8 cellular contexts compared by ENCODE assay signal in the genomic region with DNA sequence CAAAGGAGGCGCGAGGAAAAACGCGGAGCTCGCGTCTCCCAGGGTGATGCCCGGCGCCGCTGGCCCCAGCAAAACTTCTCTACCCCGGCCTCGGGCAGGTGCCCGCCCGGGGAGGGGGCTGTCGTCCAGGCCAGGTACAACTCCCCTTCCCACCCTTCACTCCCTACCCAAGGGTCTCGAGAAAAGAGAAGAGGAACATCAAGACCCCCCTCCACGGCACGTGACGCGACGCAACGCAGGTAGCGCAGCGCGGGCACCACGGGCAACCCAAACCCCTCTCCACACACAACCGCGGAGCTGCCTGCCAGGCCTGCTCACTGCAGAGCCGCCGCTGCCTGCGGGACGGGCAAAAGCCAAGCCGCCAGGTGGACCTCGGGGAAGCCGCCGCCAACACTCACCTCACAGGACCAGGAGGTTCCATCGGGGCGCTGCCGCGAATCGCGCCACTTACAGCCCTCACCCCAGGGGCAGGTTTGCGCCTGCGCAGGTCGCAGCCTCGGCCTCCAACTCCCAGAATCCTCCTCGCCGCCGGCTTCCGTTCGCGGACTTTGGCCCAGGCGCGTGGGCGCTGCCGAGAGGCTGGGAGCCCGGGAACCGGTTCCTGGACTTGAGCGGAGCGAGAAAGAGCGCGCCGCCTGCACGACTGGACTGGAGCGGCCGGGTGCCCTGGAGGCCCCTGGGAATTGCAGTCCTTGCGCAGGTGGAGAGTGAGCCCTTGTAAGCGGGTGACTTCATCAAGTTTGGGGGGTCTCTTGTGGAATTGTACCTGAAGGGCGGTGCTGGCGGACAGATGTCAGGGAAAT. TPM values are rescaled to one million over a fixed set of nuclear protein-coding genes. Genes with fewer than 3 reads are reported as not detected.
DNase-seq lines count a peak whose midpoint lies in the region; ATAC-seq, FAIRE-seq and TF ChIP-seq lines count a peak whose summit lies in the region.

A gene (minus strand): TSS at position 477 of the 803 bp plus-strand sequence. CDS start 56 bp downstream, at position 421.

- H3K27ac ChIP-seq in A549 = peak within 1 kb of the TSS; percentile 75 to 90
- peak within 1 kb of the TSS; percentile 69 for H3K27ac ChIP-seq in caudate nucleus (ENCODE audit: low read depth, low read length)

- H3K4me3 Mint-ChIP-seq in activated B cell treated with CpG ODN at 0.5 μM for 24 hours (peak within 1 kb of the TSS; percentile 85), immature natural killer cell (peak within 1 kb of the TSS; percentile 82 to 99 (median 93))

- DNase-seq in A549 (ENCODE audit: low read depth in 1 of 2, low spot score in 1 of 2) (peak; percentile 95 to 97), NCI-H2227 treated with DMSO at 0.1 percent for 48 hours (lab: John Stamatoyannopoulos, UW) (peak; percentile 72), activated B cell treated with CpG ODN at 0.5 μM for 24 hours (peak; percentile 91), caudate nucleus (lab: John Stamatoyannopoulos, UW) (peak in 60 of 61 donors; percentile 42 to 94 (median 88)), immature natural killer cell (peak; percentile 88 to 90 (median 89)), smooth muscle cell of the brain vasculature (ENCODE audit: low read depth, low spot score) (peak; percentile 67)

- peaks cover 54% of the 10 kb centered on the region for H3K36me3 Mint-ChIP-seq in activated B cell treated with CpG ODN at 0.5 μM for 24 hours (ENCODE audit: low read depth)
- H3K36me3 Mint-ChIP-seq in immature natural killer cell = peaks cover 17 to 38% (median 19%) of the 10 kb centered on the region in 3 donors

- no peak for TF ChIP-seq CTCF in A549 (IDR thresholded peaks at IDR 0.05)
- TF ChIP-seq CTCF in activated B cell treated with CpG ODN at 0.5 μM for 24 hours (IDR thresholded peaks at IDR 0.05) = no peak

- POLR2A ChIA-PET in A549 (lab: Yijun Ruan, JAX) (interaction anchor here (0.6 to 1.1 kb wide), 3 partner anchors 52 to 176 kb away, joined by 3 to 8 read pairs (median 4); a partner anchor contains a TSS), activated B cell treated with CpG ODN at 0.5 μM for 24 hours (lab: Charles Lee) (interaction anchor here (0.7 to 3.4 kb wide), 9 partner anchors 14 to 716 kb away, joined by 3 to 16 read pairs (median 4); a partner anchor contains a TSS)

- peaks cover 27% of the 10 kb centered on the region for H3K4me1 Mint-ChIP-seq in activated B cell treated with CpG ODN at 0.5 μM for 24 hours
- H3K4me1 Mint-ChIP-seq in immature natural killer cell = peaks cover 26 to 29% of the 10 kb centered on the region in 2 donors

- peak within 1 kb of the TSS; percentile 79 for H3K27ac Mint-ChIP-seq in activated B cell treated with CpG ODN at 0.5 μM for 24 hours
- peak within 1 kb of the TSS; percentile 55 to 80 (median 76) for H3K27ac Mint-ChIP-seq in immature natural killer cell

- H3K9me3 Mint-ChIP-seq in activated B cell treated with CpG ODN at 0.5 μM for 24 hours = no peaks in the 10 kb centered on the region
- no peaks in the 10 kb centered on the region for H3K9me3 Mint-ChIP-seq in immature natural killer cell

- peak; percentile 82 for FAIRE-seq in A549 (lab: Jason Lieb, UNC)

- peak within 1 kb of the TSS; percentile 53 for H3K4me3 ChIP-seq in A549

- H3K27me3 Mint-ChIP-seq in activated B cell treated with CpG ODN at 0.5 μM for 24 hours = peaks cover 11% of the 10 kb centered on the region
- H3K27me3 Mint-ChIP-seq in immature natural killer cell (ENCODE audit: low read depth in 3 of 3) = peaks cover 5 to 14% (median 13%) of the 10 kb centered on the region in 3 donors

- peak within 1 kb of the TSS; percentile 80 for H3K4me2 ChIP-seq in A549

- peaks cover 80% of the 10 kb centered on the region for H3K9me3 ChIP-seq in A549

- TF ChIP-seq RAD21 in A549 (conservative IDR thresholded peaks at IDR 0.05 in 1 of 2, IDR thresholded peaks at IDR 0.05 in 1 of 2) = no peak

- CTCF ChIA-PET in A549 (lab: Yijun Ruan, JAX) (interaction anchor here (1.2 to 2.8 kb wide), 4 partner anchors 9 to 50 kb away, joined by 3 to 7 read pairs (median 4); no protein-coding TSS in a partner anchor), activated B cell treated with CpG ODN at 0.5 μM for 24 hours (lab: Charles Lee) (interaction anchor here (1.2 kb wide), 1 partner anchor 80 kb away, joined by 4 read pairs; a partner anchor contains a TSS)

- intact Hi-C loops in activated B cell treated with CpG ODN at 0.5 μM for 24 hours (cut with micrococcal nuclease) = loop anchor here (1.0 to 5.0 kb wide), 5 partner anchors 14 to 131 kb away; a partner anchor contains a TSS

- 12% methylated on average over 37 of the region's 69 CpGs for WGBS in A549 (ENCODE audit: missing lambda C conversion rate)

- 0 out of 5 replicates have a peak, but pooled peaks of 1 of the 2 experiments have one; percentile 13 for TF ChIP-seq EP300 in A549 (IDR thresholded peaks at IDR 0.05)

- peak; percentile 96 to 97 for ATAC-seq in A549
- peak; percentile 67 for ATAC-seq in GM18868 (IDR thresholded peaks at IDR 0.05; ENCODE audit: unreplicated experiment)
- peak; percentile 83 for ATAC-seq in HG03139 (IDR thresholded peaks at IDR 0.05; ENCODE audit: unreplicated experiment)
- peak; percentile 90 for ATAC-seq in activated B cell treated with CpG ODN at 0.5 μM for 24 hours (ENCODE audit: low read depth)

- TF ChIP-seq POLR2A in A549 (IDR thresholded peaks at IDR 0.05; ENCODE audit: low read length) = peak; percentile 88

- no peaks in the 10 kb centered on the region for H3K4me1 ChIP-seq in A549

TF ChIP-seq in A549, 52 proteins besides CTCF, POLR2A, EP300 and RAD21 (continues in another document):
- TF ChIP-seq MAZ (IDR thresholded peaks at IDR 0.05; ENCODE audit: borderline replicate concordance, low read depth, low read length) = no peak
- TF ChIP-seq JUN (IDR thresholded peaks at IDR 0.05) = peak in 1 of 2 experiments; percentile 83; a peak in 4 of 5 replicates
- TF ChIP-seq RNF2 (IDR thresholded peaks at IDR 0.05; ENCODE audit: borderline replicate concordance, low read depth) = 0 out of 2 replicates have a peak, but pooled peaks have one; percentile 56
- TF ChIP-seq, protein P1, sequence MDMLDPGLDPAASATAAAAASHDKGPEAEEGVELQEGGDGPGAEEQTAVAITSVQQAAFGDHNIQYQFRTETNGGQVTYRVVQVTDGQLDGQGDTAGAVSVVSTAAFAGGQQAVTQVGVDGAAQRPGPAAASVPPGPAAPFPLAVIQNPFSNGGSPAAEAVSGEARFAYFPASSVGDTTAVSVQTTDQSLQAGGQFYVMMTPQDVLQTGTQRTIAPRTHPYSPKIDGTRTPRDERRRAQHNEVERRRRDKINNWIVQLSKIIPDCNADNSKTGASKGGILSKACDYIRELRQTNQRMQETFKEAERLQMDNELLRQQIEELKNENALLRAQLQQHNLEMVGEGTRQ (IDR thresholded peaks at IDR 0.05) = peak; percentile 67
- TF ChIP-seq, protein P2, sequence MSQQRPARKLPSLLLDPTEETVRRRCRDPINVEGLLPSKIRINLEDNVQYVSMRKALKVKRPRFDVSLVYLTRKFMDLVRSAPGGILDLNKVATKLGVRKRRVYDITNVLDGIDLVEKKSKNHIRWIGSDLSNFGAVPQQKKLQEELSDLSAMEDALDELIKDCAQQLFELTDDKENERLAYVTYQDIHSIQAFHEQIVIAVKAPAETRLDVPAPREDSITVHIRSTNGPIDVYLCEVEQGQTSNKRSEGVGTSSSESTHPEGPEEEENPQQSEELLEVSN (IDR thresholded peaks at IDR 0.05; ENCODE audit: borderline replicate concordance, low read depth) = peak; percentile 99
- peak; percentile 68; the same call in 1 of the 2 replicates for TF ChIP-seq HOXB5 (CRISPR knock-in tag; IDR thresholded peaks at IDR 0.05)
- peak; percentile 95 for TF ChIP-seq PHF8 (IDR thresholded peaks at IDR 0.05; ENCODE audit: borderline replicate concordance, low read depth)
- no peak for TF ChIP-seq SMC3 (IDR thresholded peaks at IDR 0.05)
- TF ChIP-seq TFCP2L1 (CRISPR knock-in tag; IDR thresholded peaks at IDR 0.05) = no peak
- TF ChIP-seq, protein P3, sequence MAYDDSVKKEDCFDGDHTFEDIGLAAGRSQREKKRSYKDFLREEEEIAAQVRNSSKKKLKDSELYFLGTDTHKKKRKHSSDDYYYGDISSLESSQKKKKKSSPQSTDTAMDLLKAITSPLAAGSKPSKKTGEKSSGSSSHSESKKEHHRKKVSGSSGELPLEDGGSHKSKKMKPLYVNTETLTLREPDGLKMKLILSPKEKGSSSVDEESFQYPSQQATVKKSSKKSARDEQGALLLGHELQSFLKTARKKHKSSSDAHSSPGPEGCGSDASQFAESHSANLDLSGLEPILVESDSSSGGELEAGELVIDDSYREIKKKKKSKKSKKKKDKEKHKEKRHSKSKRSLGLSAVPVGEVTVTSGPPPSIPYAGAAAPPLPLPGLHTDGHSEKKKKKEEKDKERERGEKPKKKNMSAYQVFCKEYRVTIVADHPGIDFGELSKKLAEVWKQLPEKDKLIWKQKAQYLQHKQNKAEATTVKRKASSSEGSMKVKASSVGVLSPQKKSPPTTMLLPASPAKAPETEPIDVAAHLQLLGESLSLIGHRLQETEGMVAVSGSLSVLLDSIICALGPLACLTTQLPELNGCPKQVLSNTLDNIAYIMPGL (CRISPR knock-in tag; IDR thresholded peaks at IDR 0.05; ENCODE audit: borderline replicate concordance) = peak; percentile 8; the same call in 1 of the 2 replicates
- TF ChIP-seq HOXB13 (CRISPR knock-in tag; IDR thresholded peaks at IDR 0.05; ENCODE audit: low read depth) = peak; percentile 32; the same call in 1 of the 2 replicates
- TF ChIP-seq TP53 (CRISPR knock-in tag; IDR thresholded peaks at IDR 0.05) = peak; percentile 70; the same call in 1 of the 2 replicates
- TF ChIP-seq, protein P4, sequence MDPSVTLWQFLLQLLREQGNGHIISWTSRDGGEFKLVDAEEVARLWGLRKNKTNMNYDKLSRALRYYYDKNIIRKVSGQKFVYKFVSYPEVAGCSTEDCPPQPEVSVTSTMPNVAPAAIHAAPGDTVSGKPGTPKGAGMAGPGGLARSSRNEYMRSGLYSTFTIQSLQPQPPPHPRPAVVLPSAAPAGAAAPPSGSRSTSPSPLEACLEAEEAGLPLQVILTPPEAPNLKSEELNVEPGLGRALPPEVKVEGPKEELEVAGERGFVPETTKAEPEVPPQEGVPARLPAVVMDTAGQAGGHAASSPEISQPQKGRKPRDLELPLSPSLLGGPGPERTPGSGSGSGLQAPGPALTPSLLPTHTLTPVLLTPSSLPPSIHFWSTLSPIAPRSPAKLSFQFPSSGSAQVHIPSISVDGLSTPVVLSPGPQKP (IDR thresholded peaks at IDR 0.05; ENCODE audit: low read depth, low read length) = no peak

RNA-seq across cellular contexts. Expression of the gene that starts here (rescaled TPM):
- 4.9 and 5.1 TPM in 2 replicates for polyA plus RNA-seq in A549 (2011; rRNA removed)
- 1.9 and 2.1 TPM in 2 replicates for polyA plus RNA-seq in A549 (2012; cell fraction: cytosol; rRNA removed)
- 1.1 and 1.9 TPM in 2 replicates for polyA plus RNA-seq in A549 (2012; cell fraction: nucleus; rRNA removed)
- 4.7 to 5.1 TPM (median 4.7 TPM) in 3 replicates for polyA plus RNA-seq in A549 (2017; fragmentation: RNase III; extraction: RNeasy Plus Mini Kit Qiagen cat#74134 plus additional on column Dnase treatment)
- polyA minus RNA-seq in A549 (2011; rRNA and poly(A)+ RNA removed) = 2.5 and 2.8 TPM in 2 replicates
- total RNA-seq in activated B cell treated with CpG ODN at 0.5 μM for 24 hours = 12.6 and 14.8 TPM in 2 replicates
- polyA plus RNA-seq in immature natural killer cell = 1 to 10 TPM; 1.8 to 9.8 (median 4.4) TPM

Comparison
In these comparisons a context has a peak if more than half of its experiments do, and no peak if none do; other contexts are left out.
1. Peak in every context shown above with its lines: DNase-seq, ATAC-seq, H3K4me3 ChIP-seq and H3K27ac ChIP-seq.